In genomic region chr16:50677351-50677750, GRCh38 we compare ENCODE assay signal across 11 cellular contexts. TPM values are rescaled to one million over a fixed set of nuclear protein-coding genes. Genes with fewer than 3 reads are reported as not detected.
DNase-seq lines count a peak whose midpoint lies in the region; ATAC-seq and TF ChIP-seq lines count a peak whose summit lies in the region.
"Had no signal": no experiment of that assay in that cellular context is flagged by ENCODE, and none has a peak within 500 bp of the region (broad histone marks: within the 10 kb centered on the region; RNA-seq: fewer than 3 reads in every experiment).

No MANE protein-coding gene starts in this region.

- H3K4me3 ChIP-seq in OCI-LY3 (ENCODE audit: low read length) (no peak overlapping the region), epithelial cell of esophagus (ENCODE audit: low read length) (no peak overlapping the region), spleen (no peak overlapping the region)
- H3K4me3 ChIP-seq: prostate gland had no signal

- H3K27me3 Mint-ChIP-seq in activated naive CD4-positive, alpha-beta T cell treated with anti-CD3 and anti-CD28 coated beads for 36 hours (ENCODE audit: low read depth) = no peaks in the 10 kb centered on the region

- peaks cover 51% of the 10 kb centered on the region for H3K36me3 Mint-ChIP-seq in activated naive CD4-positive, alpha-beta T cell treated with anti-CD3 and anti-CD28 coated beads for 36 hours (ENCODE audit: low read depth)
- H3K36me3 Mint-ChIP-seq in activated naive CD4-positive, alpha-beta T cell treated with anti-CD3 and anti-CD28 coated beads, Interleukin-2, amount 50 U/mL, for 72 hours = peaks cover 49 to 77% of the 10 kb centered on the region in 2 donors

- H2AFZ ChIP-seq in OCI-LY3 (ENCODE audit: low read depth, low read length) = no peak overlapping the region

- H3K27ac Mint-ChIP-seq in activated naive CD4-positive, alpha-beta T cell treated with anti-CD3 and anti-CD28 coated beads for 36 hours = peak overlapping the region; percentile 62
- peak overlapping the region in 1 of 2 donors; percentile 63 for H3K27ac Mint-ChIP-seq in activated naive CD4-positive, alpha-beta T cell treated with anti-CD3 and anti-CD28 coated beads, Interleukin-2, amount 50 U/mL, for 72 hours

- H3K4me1 ChIP-seq in OCI-LY3 (ENCODE audit: low read length) = peaks cover 20% of the 10 kb centered on the region
- peaks cover 17 to 70% (median 35%) of the 10 kb centered on the region in 6 donors for H3K4me1 ChIP-seq in spleen
- H3K4me1 ChIP-seq: prostate gland had no signal

- no peaks in the 10 kb centered on the region for H3K27me3 ChIP-seq in OCI-LY3 (ENCODE audit: low read depth, low read length)
- no peaks in the 10 kb centered on the region for H3K27me3 ChIP-seq in spleen (replicated peaks in 1 of 7)

- no peak overlapping the region for H3K4me3 Mint-ChIP-seq in activated naive CD4-positive, alpha-beta T cell treated with anti-CD3 and anti-CD28 coated beads for 36 hours

- TF ChIP-seq CTCF in OCI-LY3 (IDR thresholded peaks at IDR 0.05; ENCODE audit: low read depth, low read length) (peak; percentile 37), epithelial cell of esophagus (IDR thresholded peaks at IDR 0.05; ENCODE audit: insufficient read depth, low read depth, low read length, missing control alignments) (peak; percentile 34), spleen (IDR thresholded peaks at IDR 0.05 in 8 of 11, conservative IDR thresholded peaks at IDR 0.05 in 3 of 11) (peak in 8 of 11 experiments; percentile 4 to 67 (median 50))

- ATAC-seq in activated naive CD4-positive, alpha-beta T cell treated with anti-CD3 and anti-CD28 coated beads, Interleukin-2, amount 50 U/mL, for 72 hours = no peak
- no peak for ATAC-seq in GM18520 (IDR thresholded peaks at IDR 0.05; ENCODE audit: unreplicated experiment)

- H3K9me3 Mint-ChIP-seq in activated naive CD4-positive, alpha-beta T cell treated with anti-CD3 and anti-CD28 coated beads for 36 hours = peaks cover 10% of the 10 kb centered on the region
- H3K9me3 Mint-ChIP-seq in activated naive CD4-positive, alpha-beta T cell treated with anti-CD3 and anti-CD28 coated beads, Interleukin-2, amount 50 U/mL, for 72 hours = peaks cover 8 to 11% of the 10 kb centered on the region in 2 donors

- 74 to 86% (median 82%) methylated on average over 6 to 7 of the region's 7 CpGs for WGBS in spleen, 5 donors

- no peak overlapping the region for H3K4me2 ChIP-seq in OCI-LY3 (ENCODE audit: low read length)

- H3K9ac ChIP-seq in OCI-LY3 (ENCODE audit: low read length) = no peak overlapping the region

- H3K27ac ChIP-seq in OCI-LY3 (ENCODE audit: low read length) (no peak overlapping the region), spleen (peak overlapping the region in 1 of 8 donors; percentile 21)
- H3K27ac ChIP-seq: prostate gland had no signal

- TF ChIP-seq POLR2A in spleen (IDR thresholded peaks at IDR 0.05) = no peak

- intact Hi-C loops in activated naive CD4-positive, alpha-beta T cell treated with anti-CD3 and anti-CD28 coated beads for 36 hours (cut with micrococcal nuclease) = no loop called here
- intact Hi-C loops in spleen (cut with DNase I; ENCODE audit: low total_unique reads) = no loop called here

- DNase-seq in activated naive CD4-positive, alpha-beta T cell treated with anti-CD3 and anti-CD28 coated beads for 36 hours = no peak
- DNase-seq in activated naive CD4-positive, alpha-beta T cell treated with anti-CD3 and anti-CD28 coated beads, Interleukin-2, amount 50 U/mL, for 72 hours (ENCODE audit: low spot score in 2 of 2) = no peak
- DNase-seq in epithelial cell of esophagus (ENCODE audit: low read depth) = no peak
- peak; percentile 73 for DNase-seq in spleen
- no peak for DNase-seq in SHP77 (lab: John Stamatoyannopoulos, UW)
- DNase-seq in NCI-H2227 (lab: John Stamatoyannopoulos, UW; ENCODE audit: unreplicated experiment) = no peak
- DNase-seq: NCI-H1092 had no signal

- H3K4me1 Mint-ChIP-seq in activated naive CD4-positive, alpha-beta T cell treated with anti-CD3 and anti-CD28 coated beads for 36 hours (ENCODE audit: low read depth) = peaks cover 46% of the 10 kb centered on the region

- no peaks in the 10 kb centered on the region for H3K9me3 ChIP-seq in OCI-LY3 (ENCODE audit: insufficient read depth, low read length)
- peaks cover 0 to 25% (median 22%) of the 10 kb centered on the region in 8 donors for H3K9me3 ChIP-seq in spleen
- H3K9me3 ChIP-seq: prostate gland had no signal

- H3K36me3 ChIP-seq in OCI-LY3 (replicated peaks; ENCODE audit: low read depth, low read length) (peaks cover 34% of the 10 kb centered on the region), spleen (peaks cover 3 to 74% (median 52%) of the 10 kb centered on the region in 6 donors)
- H3K36me3 ChIP-seq: prostate gland had no signal

- CTCF ChIA-PET in activated naive CD4-positive, alpha-beta T cell treated with anti-CD3 and anti-CD28 coated beads for 36 hours (lab: Charles Lee) = interaction anchor here (0.8 to 24.9 kb wide), 11 partner anchors 10 to 318 kb away, joined by 3 to 532 read pairs (median 3); partner anchors contain the start of gene CYLD

- no peaks in the 10 kb centered on the region for H3K79me2 ChIP-seq in OCI-LY3 (ENCODE audit: low read length)

- H4K20me1 ChIP-seq in OCI-LY3 (ENCODE audit: insufficient read depth, low read length) = no peaks in the 10 kb centered on the region

RNA-seq across cellular contexts. Expression of gene SNX20, which starts 3.8 kb away (rescaled TPM):
- total RNA-seq in activated naive CD4-positive, alpha-beta T cell treated with anti-CD3 and anti-CD28 coated beads for 36 hours = 10 to 100 TPM; 29.6 to 30.3 TPM
- 10 to 100 TPM; 36.7 to 48.4 TPM for total RNA-seq in activated naive CD4-positive, alpha-beta T cell treated with anti-CD3 and anti-CD28 coated beads, Interleukin-2, amount 50 U/mL, for 72 hours
- total RNA-seq in spleen = 10 to 100 TPM; 27.2 to 50.5 (median 34.7) TPM
- 10 to 100 TPM; 17.6 to 24.6 (median 23.7) TPM for polyA plus RNA-seq in spleen
- total RNA-seq: SK-MEL-5 had no signal

RNA-seq across cellular contexts. Expression of gene NOD2, which starts 16.1 kb away (rescaled TPM):
- total RNA-seq in activated naive CD4-positive, alpha-beta T cell treated with anti-CD3 and anti-CD28 coated beads for 36 hours = 1 to 10 TPM; 1.2 to 1.7 TPM
- 1 to 10 TPM in 1 of 2 donors, under 1 TPM in 1; 0.59 to 5.1 TPM for total RNA-seq in activated naive CD4-positive, alpha-beta T cell treated with anti-CD3 and anti-CD28 coated beads, Interleukin-2, amount 50 U/mL, for 72 hours
- 10 to 100 TPM in 3 of 7 donors, 1 to 10 TPM in 4; 5.6 to 23.2 (median 9.9) TPM for total RNA-seq in spleen
- 1 to 10 TPM in 2 of 3 donors, under 1 TPM in 1; 0.41 to 2.8 (median 2.3) TPM for polyA plus RNA-seq in spleen
- total RNA-seq: SK-MEL-5 had no signal
